7 cellular contexts compared by ENCODE assay signal in the genomic region with DNA sequence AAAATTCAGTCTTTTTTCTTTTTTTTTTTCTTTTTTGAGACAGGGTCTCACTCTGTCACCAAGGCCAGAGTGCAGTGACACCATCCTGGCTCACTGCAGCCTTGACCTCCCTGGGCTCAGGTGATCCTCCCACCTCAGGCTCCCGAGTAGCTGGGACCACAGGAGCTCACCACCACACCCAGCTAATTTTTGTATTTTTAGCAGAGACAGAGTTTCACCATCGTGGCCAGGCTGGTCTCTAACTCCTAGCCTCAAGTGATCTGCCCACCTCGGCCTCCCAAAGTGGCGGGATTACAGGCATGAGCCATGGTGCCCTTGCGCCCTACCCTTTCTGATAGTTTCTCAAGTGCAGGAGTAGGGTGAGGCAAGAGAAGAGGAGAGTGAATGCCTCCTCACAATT.
DNase-seq lines count a peak whose midpoint lies in the region; ATAC-seq and TF ChIP-seq lines count a peak whose summit lies in the region.
"Not testable (repeated sequence)": the region's sequence is repeated elsewhere in the genome, so short reads cannot be mapped to it uniquely, and the experiment has no call there.

No MANE protein-coding gene starts in this region.

- H3K4me3 Mint-ChIP-seq in T-helper 17 cell; chondrocyte (ENCODE audit: unreplicated experiment): not testable (repeated sequence)
- H3K4me3 Mint-ChIP-seq in activated T-cell treated with anti-CD3 and anti-CD28 coated beads, Interleukin-2, amount 50 U/mL, for 72 hours: peak overlapping the region; percentile 67

- peak overlapping the region; percentile 42 for H3K9ac ChIP-seq in Loucy (ENCODE audit: low read depth, low read length, poor library complexity, severe bottlenecking)

- H3F3A ChIP-seq in Loucy (ENCODE audit: low read depth): not testable (repeated sequence)

- not testable (repeated sequence) for H2AFZ ChIP-seq in Loucy (ENCODE audit: low read length)

- not testable (repeated sequence) for H3K79me2 ChIP-seq in Loucy (ENCODE audit: insufficient read depth, low read length)

- not testable (repeated sequence) for H3K27me3 ChIP-seq in Loucy (ENCODE audit: insufficient read depth, low read length, poor library complexity, severe bottlenecking); neutrophil

- TF ChIP-seq CTCF in Loucy (conservative IDR thresholded peaks at IDR 0.05; ENCODE audit: low read length); chondrocyte (IDR thresholded peaks at IDR 0.05); neutrophil (IDR thresholded peaks at IDR 0.05): not testable (repeated sequence)

- H3K4me1 ChIP-seq in Loucy (ENCODE audit: insufficient read depth, low read length, poor library complexity, severe bottlenecking) (peaks cover 21% of the 10 kb centered on the region), neutrophil (ENCODE audit: control insufficient read depth in 1 of 2, insufficient read depth in 1 of 2, low read depth in 1 of 2, low read length in 1 of 2) (peaks cover 32 to 35% of the 10 kb centered on the region in 2 experiments)

- H3K9me3 Mint-ChIP-seq in activated T-cell treated with anti-CD3 and anti-CD28 coated beads, Interleukin-2, amount 50 U/mL, for 72 hours; chondrocyte (ENCODE audit: low read depth): not testable (repeated sequence)

- H3K9me2 ChIP-seq in Loucy (replicated peaks; ENCODE audit: low read depth, low read length): not testable (repeated sequence)

- H3K9me3 ChIP-seq in Loucy (ENCODE audit: insufficient read depth, low read depth, low read length); T-helper 17 cell (ENCODE audit: control insufficient read depth, low read length, poor library complexity, severe bottlenecking); neutrophil: not testable (repeated sequence)

- ATAC-seq in GM18870 (IDR thresholded peaks at IDR 0.05; ENCODE audit: unreplicated experiment) (peak; percentile 28), HG02642 (IDR thresholded peaks at IDR 0.05; ENCODE audit: poor library complexity, unreplicated experiment) (peak; percentile 15), T-helper 17 cell (peak; percentile 16)
- ATAC-seq in activated T-cell treated with anti-CD3 and anti-CD28 coated beads, Interleukin-2, amount 50 U/mL, for 72 hours (replicated peaks in 1 of 2): peak; percentile 10 to 16

- peak overlapping the region; percentile 75 for H3K27ac ChIP-seq in neutrophil

- H3K36me3 Mint-ChIP-seq in T-helper 17 cell (ENCODE audit: low read depth); activated T-cell treated with anti-CD3 and anti-CD28 coated beads, Interleukin-2, amount 50 U/mL, for 72 hours (ENCODE audit: insufficient read depth in 2 of 2); chondrocyte (ENCODE audit: low read depth): not testable (repeated sequence)

- not testable (repeated sequence) for H3K36me3 ChIP-seq in Loucy (ENCODE audit: insufficient read depth, low read length); neutrophil

- not testable (repeated sequence) for H3K27me3 Mint-ChIP-seq in T-helper 17 cell; activated T-cell treated with anti-CD3 and anti-CD28 coated beads, Interleukin-2, amount 50 U/mL, for 72 hours (ENCODE audit: low read depth); chondrocyte (ENCODE audit: low read depth)

- H4K20me1 ChIP-seq in Loucy (ENCODE audit: insufficient read depth, low read length, poor library complexity, severe bottlenecking): not testable (repeated sequence)

- peaks cover 16% of the 10 kb centered on the region for H3K4me1 Mint-ChIP-seq in T-helper 17 cell
- H3K4me1 Mint-ChIP-seq in activated T-cell treated with anti-CD3 and anti-CD28 coated beads, Interleukin-2, amount 50 U/mL, for 72 hours (ENCODE audit: low read depth): peaks cover 42% of the 10 kb centered on the region
- H3K4me1 Mint-ChIP-seq in chondrocyte (ENCODE audit: low read depth): not testable (repeated sequence)

- not testable (repeated sequence) for DNase-seq in T-helper 17 cell; activated T-cell treated with anti-CD3 and anti-CD28 coated beads, Interleukin-2, amount 50 U/mL, for 72 hours
- peak; percentile 13 for DNase-seq in chondrocyte (ENCODE audit: low spot score)

- H3K4me2 ChIP-seq in Loucy (ENCODE audit: low read depth, low read length, poor library complexity, severe bottlenecking): peak overlapping the region; percentile 61

- H3K27ac Mint-ChIP-seq in T-helper 17 cell: peak overlapping the region; percentile 91
- peak overlapping the region; percentile 95 for H3K27ac Mint-ChIP-seq in activated T-cell treated with anti-CD3 and anti-CD28 coated beads, Interleukin-2, amount 50 U/mL, for 72 hours
- not testable (repeated sequence) for H3K27ac Mint-ChIP-seq in chondrocyte (ENCODE audit: unreplicated experiment)

- H3K4me3 ChIP-seq in Loucy (ENCODE audit: low read length, poor library complexity, severe bottlenecking): peak overlapping the region; percentile 47
- peak overlapping the region; percentile 21 to 25 for H3K4me3 ChIP-seq in neutrophil (ENCODE audit: low read depth in 1 of 2, low read length in 1 of 2)
